In the genomic region with DNA sequence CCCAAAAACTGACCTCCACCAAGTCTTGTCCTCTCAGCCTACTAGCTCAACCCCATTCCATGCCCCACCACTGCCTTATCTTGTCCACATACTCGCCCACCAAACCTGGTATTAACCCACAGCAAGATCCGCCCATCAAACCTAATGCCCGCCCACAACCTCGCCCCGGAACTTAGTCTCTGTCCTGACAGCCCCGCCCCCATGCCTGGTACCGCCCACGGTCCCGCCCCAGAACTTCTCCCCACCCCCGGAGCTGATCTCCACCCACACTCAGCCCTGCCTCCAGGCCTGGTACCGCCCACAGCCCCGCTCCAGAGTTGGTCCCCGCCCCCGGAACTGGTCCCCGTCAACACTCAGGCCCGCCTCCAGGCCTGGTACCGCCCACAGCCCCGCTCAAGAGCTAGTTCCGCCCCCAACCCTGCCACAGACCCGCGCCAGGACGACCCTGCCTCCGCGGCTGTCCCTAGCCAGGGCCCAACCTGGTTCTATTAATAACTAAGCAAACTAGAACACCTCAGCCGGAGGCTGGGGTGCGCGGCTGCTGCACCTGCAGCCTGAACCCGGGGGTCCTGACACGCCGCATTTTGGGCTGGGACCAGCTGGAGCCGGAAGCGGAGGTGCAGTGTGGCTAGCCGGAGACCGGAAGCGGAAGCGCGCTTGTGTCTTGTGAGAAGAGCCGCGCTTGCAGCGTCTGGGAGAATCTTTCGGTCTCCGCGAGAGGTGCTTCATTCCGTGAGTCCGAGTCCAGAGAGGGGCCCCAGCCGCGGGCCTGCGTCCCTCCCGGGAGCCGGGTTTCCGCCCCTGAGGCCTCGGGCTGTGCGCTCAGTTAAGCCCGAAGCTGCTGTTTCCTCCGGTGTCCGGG, we compare ENCODE assay signal across 8 cellular contexts. TPM values are rescaled to one million over a fixed set of nuclear protein-coding genes. Genes with fewer than 3 reads are reported as not detected.
DNase-seq lines count a peak whose midpoint lies in the region; ATAC-seq and TF ChIP-seq lines count a peak whose summit lies in the region.

A gene (plus strand): TSS at position 662 of the 862 bp plus-strand sequence. CDS start 5,372 bp downstream, outside the sequence.

- peak within 1 kb of the TSS; percentile 96 for H3K4me3 Mint-ChIP-seq in activated T-cell treated with anti-CD3 and anti-CD28 coated beads, Interleukin-2, amount 50 U/mL, for 24 hours

- ATAC-seq in GM21717 (IDR thresholded peaks at IDR 0.05; ENCODE audit: unreplicated experiment), result peak; percentile 89

- H3K9me2 ChIP-seq in PC-9 (ENCODE audit: insufficient read depth), result no peaks in the 10 kb centered on the region

- H3K36me3 Mint-ChIP-seq in activated T-cell treated with anti-CD3 and anti-CD28 coated beads, Interleukin-2, amount 50 U/mL, for 24 hours (ENCODE audit: low read depth), result peaks cover 46% of the 10 kb centered on the region

- H3K4me3 ChIP-seq in PC-9 (peak within 1 kb of the TSS; percentile 94), esophagus (ENCODE audit: low read depth in 1 of 2, low read length in 2 of 2) (peak within 1 kb of the TSS; percentile 71 to 76), mucosa of stomach (ENCODE audit: low read length) (peak within 1 kb of the TSS; percentile 76)

- no peak for TF ChIP-seq CTCF in PC-9 (conservative IDR thresholded peaks at IDR 0.05)

- H4K20me1 ChIP-seq in PC-9 (ENCODE audit: insufficient read depth), result no peaks in the 10 kb centered on the region

- H3K36me3 ChIP-seq in PC-9 (ENCODE audit: low read depth), result peaks cover 13% of the 10 kb centered on the region
- H3K36me3 ChIP-seq in esophagus (ENCODE audit: control insufficient read depth in 2 of 2, insufficient read depth in 2 of 2, low read length in 1 of 2), result peaks cover 0 to 3% of the 10 kb centered on the region in 2 donors
- peaks cover 6% of the 10 kb centered on the region for H3K36me3 ChIP-seq in mucosa of stomach (ENCODE audit: control insufficient read depth, insufficient read depth, low read length)

- no peaks in the 10 kb centered on the region for H3K9me3 ChIP-seq in PC-9 (ENCODE audit: insufficient read depth, low read depth)
- H3K9me3 ChIP-seq in esophagus (ENCODE audit: control insufficient read depth in 2 of 2, insufficient read depth in 1 of 2, low read depth in 1 of 2, low read length in 1 of 2), result no peaks in the 10 kb centered on the region
- H3K9me3 ChIP-seq in mucosa of stomach (ENCODE audit: control insufficient read depth, low read length), result no peaks in the 10 kb centered on the region

- peak within 1 kb of the TSS; percentile 81 for H3K9ac ChIP-seq in mucosa of stomach (ENCODE audit: low read length)

- H3K4me1 ChIP-seq in PC-9 (replicated peaks; ENCODE audit: insufficient read depth) (no peaks in the 10 kb centered on the region), esophagus (ENCODE audit: control insufficient read depth in 2 of 2, insufficient read depth in 2 of 2, low read length in 1 of 2) (peaks cover 0 to 2% of the 10 kb centered on the region in 2 donors), mucosa of stomach (ENCODE audit: control insufficient read depth, insufficient read depth, low read length) (no peaks in the 10 kb centered on the region)

- CTCF ChIA-PET in PC-9 (lab: Charles Lee), result no interaction called here

- peak within 1 kb of the TSS; percentile 96 for H2AFZ ChIP-seq in PC-9

- H3K79me2 ChIP-seq in PC-9 (ENCODE audit: low read depth), result peaks cover 12% of the 10 kb centered on the region

- in situ Hi-C loops in KBM-7 (cut with MboI; ENCODE audit: low pct_unique_long_range_greater_than_20kb, low sequenced_read_pairs), result no loop called here

- H3K9me3 Mint-ChIP-seq in activated T-cell treated with anti-CD3 and anti-CD28 coated beads, Interleukin-2, amount 50 U/mL, for 24 hours, result no peaks in the 10 kb centered on the region

- WGBS in esophagus, 2 donors, result 0 to 1% methylated on average over 51 to 56 of the region's 56 CpGs

- peak within 1 kb of the TSS; percentile 97 for H3K27ac Mint-ChIP-seq in activated T-cell treated with anti-CD3 and anti-CD28 coated beads, Interleukin-2, amount 50 U/mL, for 24 hours

- no TSS peak for BruUV-seq in PC-9 (replicated peaks; lab: Mats Ljungman, UMichigan)

- H3K27me3 Mint-ChIP-seq in activated T-cell treated with anti-CD3 and anti-CD28 coated beads, Interleukin-2, amount 50 U/mL, for 24 hours, result no peaks in the 10 kb centered on the region

- H3K27me3 ChIP-seq in PC-9 (ENCODE audit: insufficient read depth, low read depth), result no peaks in the 10 kb centered on the region
- no peaks in the 10 kb centered on the region for H3K27me3 ChIP-seq in esophagus (ENCODE audit: control insufficient read depth in 1 of 2, insufficient read depth in 2 of 2, low read length in 2 of 2)
- no peaks in the 10 kb centered on the region for H3K27me3 ChIP-seq in mucosa of stomach (ENCODE audit: control insufficient read depth, insufficient read depth, low read length)

- DNase-seq in DMS53 (lab: John Stamatoyannopoulos, UW) (peak; percentile 96), KBM-7 (peak; percentile 96), PC-9 (peak; percentile 77 to 94)
- peak; percentile 98 for DNase-seq in activated T-cell treated with anti-CD3 and anti-CD28 coated beads, Interleukin-2, amount 50 U/mL, for 24 hours
- peak; percentile 99 for DNase-seq in stimulated activated CD8-positive, alpha-beta memory T cell treated with anti-CD3 and anti-CD28 coated beads, Interleukin-4, amount 100 ng/mL, for 48 hours

- POLR2A ChIA-PET in PC-9 (lab: Charles Lee; ENCODE audit: unreplicated experiment), result interaction anchor here (0.6 to 0.8 kb wide), 6 partner anchors 392 to 851 kb away, joined by 4 to 15 read pairs (median 4); no protein-coding TSS in a partner anchor

- intact Hi-C loops in PC-9 (cut with micrococcal nuclease; ENCODE audit: unreplicated experiment), result no loop called here

- no peaks in the 10 kb centered on the region for H3F3A ChIP-seq in PC-9 (ENCODE audit: insufficient read depth, low read depth)

- H3K4me1 Mint-ChIP-seq in activated T-cell treated with anti-CD3 and anti-CD28 coated beads, Interleukin-2, amount 50 U/mL, for 24 hours (ENCODE audit: low read depth), result peaks cover 29% of the 10 kb centered on the region

- peak within 1 kb of the TSS; percentile 82 for H3K4me2 ChIP-seq in PC-9

- H3K27ac ChIP-seq in PC-9 (no peak within 1 kb of the TSS), esophagus (ENCODE audit: low read depth in 2 of 2, low read length in 1 of 2) (peak within 1 kb of the TSS; percentile 84 to 90)

RNA-seq across cellular contexts. Expression of the gene that starts here (rescaled TPM):
- 2.6 and 3.9 TPM in 2 replicates for total RNA-seq in PC-9 (2021)
- polyA plus RNA-seq in esophagus, result 1 to 10 TPM; 1.7 to 2.4 TPM
